In the genomic region with DNA sequence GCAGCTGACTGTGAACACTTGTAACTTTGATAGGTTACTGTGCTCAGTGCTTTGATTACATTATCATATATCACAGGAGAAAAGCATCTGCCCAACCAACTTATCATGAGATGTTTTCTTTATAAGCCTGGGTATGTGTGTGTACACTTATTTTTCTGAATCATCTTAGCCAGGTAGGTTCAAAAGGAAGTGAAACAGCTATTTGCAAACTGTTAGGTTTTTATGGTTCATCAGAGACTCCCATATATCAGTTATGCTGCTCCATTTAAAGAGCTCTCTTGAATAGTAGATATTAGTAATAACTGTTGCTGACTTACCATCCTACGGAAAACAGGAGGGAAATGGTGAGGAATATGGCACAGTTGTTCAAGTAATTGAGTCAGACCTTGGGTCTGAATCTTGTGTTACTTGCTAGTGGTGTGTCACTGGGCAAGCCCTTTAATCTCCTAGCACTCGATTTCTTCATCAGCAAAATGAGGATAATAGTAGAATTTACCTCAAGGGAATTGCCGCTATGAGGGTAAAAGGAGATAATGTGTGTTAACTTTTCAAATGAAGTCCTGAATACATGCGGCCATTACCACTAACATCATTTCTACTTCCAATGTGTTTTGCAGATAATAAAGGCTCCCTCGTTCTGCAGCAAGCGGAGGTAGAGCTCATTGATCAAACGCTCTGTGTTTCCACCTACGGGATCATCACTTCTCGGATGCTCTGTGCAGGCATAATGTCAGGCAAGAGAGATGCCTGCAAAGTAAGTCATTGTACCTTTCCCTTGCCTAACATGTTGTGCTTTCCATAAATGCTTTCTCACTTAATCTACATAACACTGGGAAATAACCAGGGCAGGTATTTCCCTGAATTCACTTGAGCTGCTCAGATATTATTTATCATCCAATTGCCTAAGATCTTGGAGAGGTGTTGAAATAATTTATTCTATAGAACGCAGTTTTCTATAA, we compare ENCODE assay signal across 25 cellular contexts. TPM values are rescaled to one million over a fixed set of nuclear protein-coding genes. Genes with fewer than 3 reads are reported as not detected.
"Had no signal": no experiment of that assay in that cellular context is flagged by ENCODE, and none has a peak within 500 bp of the region (broad histone marks: within the 10 kb centered on the region; RNA-seq: fewer than 3 reads in every experiment).

No MANE protein-coding gene starts in this region.

- H3K36me3 ChIP-seq: brain microvascular endothelial cell, heart left ventricle, transverse colon had no signal

- H3K27ac ChIP-seq: brain microvascular endothelial cell, heart left ventricle, transverse colon had no signal

- H3K27me3 ChIP-seq: brain microvascular endothelial cell, heart left ventricle, transverse colon had no signal

- DNase-seq: activated CD4-positive, alpha-beta T cell treated with anti-CD3 and anti-CD28 coated beads, Interleukin-2, amount 50 U/mL, for 48 hours; activated naive CD4-positive, alpha-beta T cell treated with Interleukin-2 at 50 U/mL for 16 hours; anterior cingulate cortex; brain microvascular endothelial cell; cortex of kidney; effector CD4-positive, alpha-beta T cell; foreskin melanocyte; heart left ventricle; left cardiac atrium; midbrain; right cardiac atrium; stimulated activated CD4-positive, alpha-beta T cell treated with anti-CD3 and anti-CD28 coated beads, Interleukin-15, amount 100 ng/mL, for 24 hours; stimulated activated CD4-positive, alpha-beta T cell treated with anti-CD3 and anti-CD28 coated beads, Interleukin-4, amount 100 ng/mL, for 1 hour; stimulated activated naive CD4-positive, alpha-beta T cell; substantia nigra; T-helper 9 cell; transverse colon had no signal

- ATAC-seq: activated CD4-positive, CD25-positive, alpha-beta regulatory T cell treated with anti-CD3 and anti-CD28 coated beads, Interleukin-2, amount 50 U/mL, for 24 hours; activated T-helper 17 cell treated with anti-CD3 and anti-CD28 coated beads, Interleukin-2, amount 50 U/mL, for 72 hours; heart left ventricle; left cardiac atrium; right cardiac atrium had no signal

- H3K4me3 ChIP-seq: heart left ventricle, skin epidermis, transverse colon had no signal

- H3K9me3 ChIP-seq: heart left ventricle, transverse colon had no signal

RNA-seq across cellular contexts. Expression of gene TMPRSS7, which starts 43.9 kb away (rescaled TPM):
- total RNA-seq: heart left ventricle, left cardiac atrium, lung microvascular endothelial cell, myocyte, omental fat pad, progenitor cell of endocrine pancreas, right cardiac atrium, transverse colon had no signal
- polyA plus RNA-seq: heart left ventricle, right cardiac atrium had no signal

RNA-seq across cellular contexts. Expression of gene GCSAM, which starts 54.6 kb away (rescaled TPM):
- total RNA-seq: lung microvascular endothelial cell, myocyte, progenitor cell of endocrine pancreas had no signal
- polyA plus RNA-seq: neural cell, right cardiac atrium had no signal
